Comparison of ENCODE assay signal across 9 cellular contexts in genomic region chr3:13332158-13332557, GRCh38.
DNase-seq lines count a peak whose midpoint lies in the region; ATAC-seq, FAIRE-seq and TF ChIP-seq lines count a peak whose summit lies in the region.
"Had no signal": no experiment of that assay in that cellular context is flagged by ENCODE, and none has a peak within 500 bp of the region (broad histone marks: within the 10 kb centered on the region; RNA-seq: fewer than 3 reads in every experiment).

No MANE protein-coding gene starts in this region.

- H3K4me3 ChIP-seq in small intestine (ENCODE audit: low read depth in 1 of 2, low read length in 2 of 2), result no peak overlapping the region

- no peak for DNase-seq in activated CD8-positive, alpha-beta T cell treated with anti-CD3 and anti-CD28 coated beads for 36 hours
- DNase-seq in activated CD8-positive, alpha-beta T cell treated with anti-CD3 and anti-CD28 coated beads, Interleukin-2, amount 10 ng/mL, durations not matched to agents 7 days and 5 days, result no peak
- DNase-seq in NCI-H345 treated with DMSO at 0.1 percent for 48 hours (lab: John Stamatoyannopoulos, UW; ENCODE audit: unreplicated experiment), result peak; percentile 60
- peak; percentile 11 for DNase-seq in small intestine
- no peak for DNase-seq in RKO (ENCODE audit: low spot score)
- DNase-seq in NCI-H446 (lab: John Stamatoyannopoulos, UW), result no peak
- no peak for DNase-seq in midbrain (lab: John Stamatoyannopoulos, UW)

- no peaks in the 10 kb centered on the region for H3K9me3 Mint-ChIP-seq in activated CD8-positive, alpha-beta T cell treated with anti-CD3 and anti-CD28 coated beads for 36 hours
- no peaks in the 10 kb centered on the region for H3K9me3 Mint-ChIP-seq in activated CD8-positive, alpha-beta T cell treated with anti-CD3 and anti-CD28 coated beads, Interleukin-2, amount 10 ng/mL, durations not matched to agents 7 days and 5 days (ENCODE audit: insufficient read depth)
- H3K9me3 Mint-ChIP-seq: T-helper 1 cell treated with Interleukin-12 subunit alpha and Interleukin-12 subunit beta and Interleukin-4 antibody, amounts not matched to agents 30 μg/mL and 1 μg/mL, for 36 hours had no signal

- POLR2A ChIA-PET in activated CD8-positive, alpha-beta T cell treated with anti-CD3 and anti-CD28 coated beads for 36 hours (lab: Charles Lee), result interaction anchor here (1.9 to 2.4 kb wide), 2 partner anchors 9 to 11 kb away, joined by 5 to 9 read pairs; no protein-coding TSS in a partner anchor
- POLR2A ChIA-PET in activated CD8-positive, alpha-beta T cell treated with anti-CD3 and anti-CD28 coated beads, Interleukin-2, amount 10 ng/mL, durations not matched to agents 7 days and 5 days (lab: Charles Lee), result no interaction called here

- intact Hi-C loops in activated CD8-positive, alpha-beta T cell treated with anti-CD3 and anti-CD28 coated beads for 36 hours (cut with micrococcal nuclease), result no loop called here

- peaks cover 47% of the 10 kb centered on the region for H3K36me3 Mint-ChIP-seq in activated CD8-positive, alpha-beta T cell treated with anti-CD3 and anti-CD28 coated beads for 36 hours (ENCODE audit: low read depth)
- peaks cover 78% of the 10 kb centered on the region for H3K36me3 Mint-ChIP-seq in activated CD8-positive, alpha-beta T cell treated with anti-CD3 and anti-CD28 coated beads, Interleukin-2, amount 10 ng/mL, durations not matched to agents 7 days and 5 days (ENCODE audit: low read depth)

- 35 to 49% (median 37%) methylated on average over 8 of the region's 8 CpGs for WGBS in small intestine, 3 donors

- no peak overlapping the region for H3K4me3 Mint-ChIP-seq in activated CD8-positive, alpha-beta T cell treated with anti-CD3 and anti-CD28 coated beads for 36 hours
- no peak overlapping the region for H3K4me3 Mint-ChIP-seq in activated CD8-positive, alpha-beta T cell treated with anti-CD3 and anti-CD28 coated beads, Interleukin-2, amount 10 ng/mL, durations not matched to agents 7 days and 5 days
- H3K4me3 Mint-ChIP-seq: T-helper 1 cell treated with Interleukin-12 subunit alpha and Interleukin-12 subunit beta and Interleukin-4 antibody, amounts not matched to agents 30 μg/mL and 1 μg/mL, for 36 hours had no signal

- H3K9me3 ChIP-seq in small intestine (ENCODE audit: control insufficient read depth, low read depth), result no peaks in the 10 kb centered on the region

- no peaks in the 10 kb centered on the region for H3K27me3 ChIP-seq in small intestine (ENCODE audit: control insufficient read depth in 2 of 2, insufficient read depth in 2 of 2, low read length in 2 of 2)

- no peak for TF ChIP-seq CTCF in activated CD8-positive, alpha-beta T cell treated with anti-CD3 and anti-CD28 coated beads for 36 hours (IDR thresholded peaks at IDR 0.05)

- no peaks in the 10 kb centered on the region for H3K36me3 ChIP-seq in small intestine (ENCODE audit: control insufficient read depth in 2 of 2, insufficient read depth in 2 of 2, low read length in 2 of 2)

- no peaks in the 10 kb centered on the region for H3K4me1 Mint-ChIP-seq in activated CD8-positive, alpha-beta T cell treated with anti-CD3 and anti-CD28 coated beads for 36 hours (ENCODE audit: low read depth)
- H3K4me1 Mint-ChIP-seq in activated CD8-positive, alpha-beta T cell treated with anti-CD3 and anti-CD28 coated beads, Interleukin-2, amount 10 ng/mL, durations not matched to agents 7 days and 5 days (ENCODE audit: low read depth), result no peaks in the 10 kb centered on the region

- H3K27ac Mint-ChIP-seq in activated CD8-positive, alpha-beta T cell treated with anti-CD3 and anti-CD28 coated beads for 36 hours, result peak overlapping the region; percentile 59
- no peak overlapping the region for H3K27ac Mint-ChIP-seq in activated CD8-positive, alpha-beta T cell treated with anti-CD3 and anti-CD28 coated beads, Interleukin-2, amount 10 ng/mL, durations not matched to agents 7 days and 5 days
- H3K27ac Mint-ChIP-seq: T-helper 1 cell treated with Interleukin-12 subunit alpha and Interleukin-12 subunit beta and Interleukin-4 antibody, amounts not matched to agents 30 μg/mL and 1 μg/mL, for 36 hours had no signal

- CTCF ChIA-PET in activated CD8-positive, alpha-beta T cell treated with anti-CD3 and anti-CD28 coated beads for 36 hours (lab: Charles Lee), result interaction anchor here (1.4 to 1.7 kb wide), 2 partner anchors 14 to 241 kb away, joined by 5 read pairs; no protein-coding TSS in a partner anchor
- CTCF ChIA-PET in activated CD8-positive, alpha-beta T cell treated with anti-CD3 and anti-CD28 coated beads, Interleukin-2, amount 10 ng/mL, durations not matched to agents 7 days and 5 days (lab: Charles Lee), result interaction anchor here (0.9 to 1.5 kb wide), 3 partner anchors 86 to 240 kb away, joined by 3 to 4 read pairs (median 4); no protein-coding TSS in a partner anchor

- H3K27me3 Mint-ChIP-seq in activated CD8-positive, alpha-beta T cell treated with anti-CD3 and anti-CD28 coated beads for 36 hours, result no peaks in the 10 kb centered on the region
- H3K27me3 Mint-ChIP-seq in activated CD8-positive, alpha-beta T cell treated with anti-CD3 and anti-CD28 coated beads, Interleukin-2, amount 10 ng/mL, durations not matched to agents 7 days and 5 days (ENCODE audit: low read depth), result no peaks in the 10 kb centered on the region

- no peak for ATAC-seq in activated CD8-positive, alpha-beta T cell treated with anti-CD3 and anti-CD28 coated beads for 36 hours
- no peak for ATAC-seq in activated CD8-positive, alpha-beta T cell treated with anti-CD3 and anti-CD28 coated beads, Interleukin-2, amount 10 ng/mL, durations not matched to agents 7 days and 5 days
- peak; percentile 90 for ATAC-seq in HG02884 (IDR thresholded peaks at IDR 0.05; ENCODE audit: unreplicated experiment)

- no peaks in the 10 kb centered on the region for H3K4me1 ChIP-seq in small intestine (ENCODE audit: control insufficient read depth in 2 of 2, insufficient read depth in 1 of 2, low read depth in 1 of 2, low read length in 1 of 2)

- no peak for FAIRE-seq in small intestine (lab: Jason Lieb, UNC)

- peak overlapping the region in 1 of 2 donors; percentile 75 for H3K27ac ChIP-seq in small intestine (ENCODE audit: low read depth in 1 of 2, low read length in 1 of 2)

Comparison
In these comparisons a context has a peak if more than half of its experiments do, and no peak if none do; other contexts are left out.
1. DNase-seq: peak in NCI-H345 treated with DMSO at 0.1 percent for 48 hours (single experiment) and small intestine (single experiment); none in activated CD8-positive, alpha-beta T cell treated with anti-CD3 and anti-CD28 coated beads for 36 hours (single experiment), activated CD8-positive, alpha-beta T cell treated with anti-CD3 and anti-CD28 coated beads, Interleukin-2, amount 10 ng/mL, durations not matched to agents 7 days and 5 days (single experiment), RKO (single experiment), NCI-H446 (0 of 2) and midbrain (single experiment).